In the genomic region with DNA sequence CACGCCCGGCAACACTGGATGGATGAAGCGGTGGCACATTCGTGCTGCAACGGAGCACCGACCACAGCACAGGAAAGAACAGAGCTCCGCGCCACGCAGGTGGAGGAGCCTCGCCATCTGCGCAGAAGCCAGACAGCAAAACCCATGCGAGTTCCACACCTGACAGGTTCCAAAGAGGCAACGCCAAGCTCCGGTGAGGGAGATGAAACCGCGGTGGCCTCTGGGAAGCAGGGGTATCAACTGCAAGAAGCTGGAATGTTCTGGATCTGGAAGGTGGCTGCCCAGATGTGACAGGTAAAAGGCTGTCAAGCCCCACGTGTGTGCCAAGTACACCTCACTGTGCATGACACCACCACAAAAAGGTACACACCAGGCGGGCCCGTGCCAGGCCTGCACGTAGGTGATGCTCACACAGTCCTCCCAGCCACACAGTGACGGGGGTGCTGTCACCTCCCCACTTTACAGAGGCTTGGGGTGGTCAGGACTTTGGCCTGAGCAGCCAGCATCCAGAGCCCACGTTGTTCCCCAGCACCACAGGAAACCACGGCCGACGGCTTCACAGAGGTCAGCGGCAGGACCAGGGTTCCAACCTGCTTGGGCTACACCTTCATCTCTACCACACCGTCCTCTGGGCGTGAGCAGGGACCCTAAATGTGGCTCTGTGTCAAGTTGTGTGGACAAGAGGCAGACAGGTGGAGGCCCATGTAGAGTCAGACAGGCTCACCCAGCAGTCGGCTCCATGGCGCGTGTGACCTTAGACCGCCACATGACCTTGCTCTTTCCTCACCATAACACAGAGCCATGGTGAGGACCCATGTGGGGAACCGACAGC, we compare ENCODE assay signal across 1 cellular context.
TF ChIP-seq lines count a peak whose summit lies in the region.

No MANE protein-coding gene starts in this region.

TF ChIP-seq in IMR-90, 13 proteins besides CTCF, POLR2A, EP300 and RAD21 (continued from another document):
- TF ChIP-seq, protein P1, sequence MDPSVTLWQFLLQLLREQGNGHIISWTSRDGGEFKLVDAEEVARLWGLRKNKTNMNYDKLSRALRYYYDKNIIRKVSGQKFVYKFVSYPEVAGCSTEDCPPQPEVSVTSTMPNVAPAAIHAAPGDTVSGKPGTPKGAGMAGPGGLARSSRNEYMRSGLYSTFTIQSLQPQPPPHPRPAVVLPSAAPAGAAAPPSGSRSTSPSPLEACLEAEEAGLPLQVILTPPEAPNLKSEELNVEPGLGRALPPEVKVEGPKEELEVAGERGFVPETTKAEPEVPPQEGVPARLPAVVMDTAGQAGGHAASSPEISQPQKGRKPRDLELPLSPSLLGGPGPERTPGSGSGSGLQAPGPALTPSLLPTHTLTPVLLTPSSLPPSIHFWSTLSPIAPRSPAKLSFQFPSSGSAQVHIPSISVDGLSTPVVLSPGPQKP (IDR thresholded peaks at IDR 0.05; ENCODE audit: borderline replicate concordance, low read depth, low read length) = no peak
- TF ChIP-seq CEBPB (IDR thresholded peaks at IDR 0.05; ENCODE audit: low read depth, low read length) = no peak
- TF ChIP-seq SMC3 (IDR thresholded peaks at IDR 0.05; ENCODE audit: low read depth, low read length) = no peak
- no peak for TF ChIP-seq BHLHE40 (IDR thresholded peaks at IDR 0.05; ENCODE audit: low read depth, low read length)
